ENCODE assay signal across 13 cellular contexts in genomic region chr6:134739299-134740090, GRCh38.
DNase-seq lines count a peak whose midpoint lies in the region; ATAC-seq and TF ChIP-seq lines count a peak whose summit lies in the region.
"Had no signal": no experiment of that assay in that cellular context is flagged by ENCODE, and none has a peak within 500 bp of the region (broad histone marks: within the 10 kb centered on the region; RNA-seq: fewer than 3 reads in every experiment).

No MANE protein-coding gene starts in this region.

- H3K4ac ChIP-seq in trophoblast cell (ENCODE audit: low read depth, low read length): no peak overlapping the region

- peaks cover 13 to 35% of the 10 kb centered on the region in 2 donors for H3K27me3 Mint-ChIP-seq in effector memory CD8-positive, alpha-beta T cell

- H4K91ac ChIP-seq in trophoblast cell (ENCODE audit: low read depth, low read length): no peak overlapping the region

- H3K27ac ChIP-seq in RWPE2 (ENCODE audit: poor library complexity, severe bottlenecking): peak overlapping the region; percentile 75
- H3K27ac ChIP-seq in trophoblast cell (ENCODE audit: low read depth, low read length): no peak overlapping the region

- no CpG with 5 or more reads among the region's 6 CpGs for WGBS in trophoblast cell (ENCODE audit: extremely low coverage, insufficient coverage, insufficient read length)

- H3K14ac ChIP-seq in trophoblast cell (ENCODE audit: low read length): no peak overlapping the region

- no peak overlapping the region for H2BK12ac ChIP-seq in trophoblast cell (ENCODE audit: low read length)

- no peak overlapping the region for H4K12ac ChIP-seq in trophoblast cell (ENCODE audit: low read depth, low read length)

- H3K36me3 ChIP-seq in RWPE2 (ENCODE audit: low read depth): no peaks in the 10 kb centered on the region
- no peaks in the 10 kb centered on the region for H3K36me3 ChIP-seq in trophoblast cell (ENCODE audit: control insufficient read depth in 1 of 2, insufficient read depth in 2 of 2, low read length in 2 of 2)
- H3K36me3 ChIP-seq: heart right ventricle had no signal

- DNase-seq in NCI-H2107 (lab: John Stamatoyannopoulos, UW): peak; percentile 17
- DNase-seq in RWPE2 (ENCODE audit: low spot score): no peak
- peak; percentile 59 for DNase-seq in fibroblast of gingiva (ENCODE audit: low read depth)
- peak; percentile 28 to 66 for DNase-seq in trophoblast cell
- DNase-seq in effector memory CD8-positive, alpha-beta T cell: no peak
- no peak for DNase-seq in epidermal melanocyte (ENCODE audit: insufficient read length, low spot score)
- DNase-seq: activated naive CD4-positive, alpha-beta T cell treated with Interleukin-2 at 50 U/mL for 16 hours; CD4-positive, CD25-positive, alpha-beta regulatory T cell; heart right ventricle; NCI-H510A; stimulated activated CD4-positive, alpha-beta T cell treated with anti-CD3 and anti-CD28 coated beads, Interleukin-15, amount 100 ng/mL, for 24 hours had no signal

- H3K23ac ChIP-seq in trophoblast cell (ENCODE audit: low read length): no peak overlapping the region

- H3K4me3 ChIP-seq in RWPE2 (ENCODE audit: severe bottlenecking) (no peak overlapping the region), trophoblast cell (ENCODE audit: low read depth, low read length) (no peak overlapping the region)
- H3K4me3 ChIP-seq: heart right ventricle had no signal

- no peak overlapping the region for H3K27ac Mint-ChIP-seq in effector memory CD8-positive, alpha-beta T cell
- H3K27ac Mint-ChIP-seq: CD4-positive, CD25-positive, alpha-beta regulatory T cell; WTC11 had no signal

- H3K9me3 ChIP-seq in RWPE2 (ENCODE audit: severe bottlenecking) (no peaks in the 10 kb centered on the region), trophoblast cell (ENCODE audit: insufficient read depth, low read depth, low read length) (peaks cover 2% of the 10 kb centered on the region)
- H3K9me3 ChIP-seq: heart right ventricle had no signal

- no peaks in the 10 kb centered on the region for H3K36me3 Mint-ChIP-seq in effector memory CD8-positive, alpha-beta T cell (ENCODE audit: insufficient read depth)
- H3K36me3 Mint-ChIP-seq: CD4-positive, CD25-positive, alpha-beta regulatory T cell; WTC11 had no signal

- no peak overlapping the region for H4K8ac ChIP-seq in trophoblast cell (ENCODE audit: low read depth, low read length)

- no peak overlapping the region for H2AFZ ChIP-seq in trophoblast cell (ENCODE audit: insufficient read depth, low read length, poor library complexity)

- H3K79me2 ChIP-seq in trophoblast cell (ENCODE audit: control insufficient read depth, insufficient read depth, low read length, poor library complexity): no peaks in the 10 kb centered on the region

- H3K79me1 ChIP-seq in trophoblast cell (ENCODE audit: low read length): no peaks in the 10 kb centered on the region

- no peak overlapping the region for H3K4me3 Mint-ChIP-seq in effector memory CD8-positive, alpha-beta T cell
- H3K4me3 Mint-ChIP-seq: WTC11 had no signal

- H3K4me2 ChIP-seq in trophoblast cell (ENCODE audit: low read length): no peak overlapping the region

- H3K27me3 ChIP-seq in RWPE2 (ENCODE audit: insufficient read depth, poor library complexity, severe bottlenecking): no peaks in the 10 kb centered on the region
- H3K27me3 ChIP-seq in trophoblast cell (ENCODE audit: insufficient read depth, low read length): no peaks in the 10 kb centered on the region
- H3K27me3 ChIP-seq: heart right ventricle had no signal

- H3K4me1 Mint-ChIP-seq in effector memory CD8-positive, alpha-beta T cell (ENCODE audit: low read depth in 2 of 2): no peaks in the 10 kb centered on the region
- H3K4me1 Mint-ChIP-seq: CD4-positive, CD25-positive, alpha-beta regulatory T cell had no signal

- ATAC-seq in RWPE2 (ENCODE audit: low read depth) (peak; percentile 92), HG02981 (IDR thresholded peaks at IDR 0.05; ENCODE audit: unreplicated experiment) (no peak)
- no peak for ATAC-seq in effector memory CD8-positive, alpha-beta T cell (replicated peaks)
- ATAC-seq: WTC11 had no signal

- H2AK5ac ChIP-seq in trophoblast cell (ENCODE audit: low read length): no peak overlapping the region

- H2BK120ac ChIP-seq in trophoblast cell (ENCODE audit: insufficient read depth, low read length, poor library complexity): no peak overlapping the region

- H3K9me3 Mint-ChIP-seq in effector memory CD8-positive, alpha-beta T cell: no peaks in the 10 kb centered on the region
- H3K9me3 Mint-ChIP-seq: CD4-positive, CD25-positive, alpha-beta regulatory T cell; WTC11 had no signal

- no peak overlapping the region for H3K9ac ChIP-seq in trophoblast cell (ENCODE audit: low read length)

- no peak overlapping the region for H2BK5ac ChIP-seq in trophoblast cell (ENCODE audit: low read depth, low read length, poor library complexity)

- H3K4me1 ChIP-seq in RWPE2 (ENCODE audit: insufficient read depth, poor library complexity, severe bottlenecking): peaks cover 21% of the 10 kb centered on the region
- H3K4me1 ChIP-seq in trophoblast cell (ENCODE audit: control insufficient read depth in 1 of 2, insufficient read depth in 2 of 2, low read length in 2 of 2): no peaks in the 10 kb centered on the region

- H3K18ac ChIP-seq in trophoblast cell (ENCODE audit: low read length): no peak overlapping the region

- TF ChIP-seq CTCF in RWPE2 (IDR thresholded peaks at IDR 0.05; ENCODE audit: poor library complexity, severe bottlenecking): no peak

Comparison
In these comparisons a context has a peak if more than half of its experiments do, and no peak if none do; other contexts are left out.
1. DNase-seq: peak in NCI-H2107 (single experiment), fibroblast of gingiva (single experiment) and trophoblast cell (2 of 2); none in RWPE2 (single experiment), effector memory CD8-positive, alpha-beta T cell (0 of 3) and epidermal melanocyte (single experiment).